27 cellular contexts compared by ENCODE assay signal in genomic region chr19:28785961-28786360, GRCh38.
"Had no signal": no experiment of that assay in that cellular context is flagged by ENCODE, and none has a peak within 500 bp of the region (broad histone marks: within the 10 kb centered on the region; RNA-seq: fewer than 3 reads in every experiment).

No MANE protein-coding gene starts in this region.

- H3K9me3 ChIP-seq: right lobe of liver had no signal

- DNase-seq: activated CD4-positive, alpha-beta memory T cell treated with anti-CD3 and anti-CD28 coated beads for 36 hours; activated CD4-positive, alpha-beta T cell treated with anti-CD3 and anti-CD28 coated beads, Interleukin-2, amount 10 ng/mL, durations not matched to agents 24 days and 14 days; activated CD8-positive, alpha-beta memory T cell treated with anti-CD3 and anti-CD28 coated beads, Interleukin-2, amount 50 U/mL, for 4 hours; activated gamma-delta T cell; activated naive CD4-positive, alpha-beta T cell treated with anti-CD3 and anti-CD28 coated beads, Interleukin-2, amount 10 ng/mL, durations not matched to agents 7 days and 5 days; activated naive CD8-positive, alpha-beta T cell treated with anti-CD3 and anti-CD28 coated beads, Interleukin-2, amount 10 ng/mL, durations not matched to agents 7 days and 5 days; activated T-cell treated with anti-CD3 and anti-CD28 coated beads, Interleukin-2, amount 50 U/mL, for 1 hour; brain microvascular endothelial cell; foreskin fibroblast; head of caudate nucleus; hippocampal formation; left cardiac atrium; mammary epithelial cell; naive B cell; ovary; right lobe of liver; stimulated activated CD4-positive, alpha-beta T cell treated with anti-CD3 and anti-CD28 coated beads, Interleukin-4, amount 100 ng/mL, for 1 hour; stimulated activated naive CD8-positive, alpha-beta T cell treated with anti-CD3 and anti-CD28 coated beads, Interleukin-15, Interleukin-2, amounts not matched to agents 100 U/mL and 50 U/mL, for 24 hours; trophoblast cell; uterus had no signal

- H3K4me1 Mint-ChIP-seq: activated CD4-positive, alpha-beta T cell treated with anti-CD3 and anti-CD28 coated beads, Interleukin-2, amount 10 ng/mL, durations not matched to agents 24 days and 14 days; activated naive CD4-positive, alpha-beta T cell treated with anti-CD3 and anti-CD28 coated beads, Interleukin-2, amount 10 ng/mL, durations not matched to agents 7 days and 5 days; activated naive CD8-positive, alpha-beta T cell treated with anti-CD3 and anti-CD28 coated beads, Interleukin-2, amount 10 ng/mL, durations not matched to agents 7 days and 5 days; mesothelial cell of epicardium; naive B cell had no signal

- H3K27ac ChIP-seq: brain microvascular endothelial cell, coronary artery, ovary, right lobe of liver, thoracic aorta, uterus, VCaP had no signal

- H3K4me3 Mint-ChIP-seq: activated CD4-positive, alpha-beta memory T cell treated with anti-CD3 and anti-CD28 coated beads for 36 hours; activated CD4-positive, alpha-beta T cell treated with anti-CD3 and anti-CD28 coated beads, Interleukin-2, amount 10 ng/mL, durations not matched to agents 24 days and 14 days; activated naive CD4-positive, alpha-beta T cell treated with anti-CD3 and anti-CD28 coated beads, Interleukin-2, amount 10 ng/mL, durations not matched to agents 7 days and 5 days; activated naive CD8-positive, alpha-beta T cell treated with anti-CD3 and anti-CD28 coated beads, Interleukin-2, amount 10 ng/mL, durations not matched to agents 7 days and 5 days; mesothelial cell of epicardium had no signal

- H3K4me3 ChIP-seq: coronary artery, ovary, right lobe of liver, thoracic aorta, uterus had no signal

- H3K27ac Mint-ChIP-seq: activated CD4-positive, alpha-beta memory T cell treated with anti-CD3 and anti-CD28 coated beads for 36 hours; activated CD4-positive, alpha-beta T cell treated with anti-CD3 and anti-CD28 coated beads, Interleukin-2, amount 10 ng/mL, durations not matched to agents 24 days and 14 days; activated naive CD4-positive, alpha-beta T cell treated with anti-CD3 and anti-CD28 coated beads, Interleukin-2, amount 10 ng/mL, durations not matched to agents 7 days and 5 days; activated naive CD8-positive, alpha-beta T cell treated with anti-CD3 and anti-CD28 coated beads, Interleukin-2, amount 10 ng/mL, durations not matched to agents 7 days and 5 days; mesothelial cell of epicardium; naive B cell; progenitor cell of endocrine pancreas had no signal

- ATAC-seq: activated CD4-positive, CD25-positive, alpha-beta regulatory T cell treated with anti-CD3 and anti-CD28 coated beads, Interleukin-2, amount 50 U/mL, for 24 hours; esophagus mucosa; left cardiac atrium; right lobe of liver; stimulated activated naive CD8-positive, alpha-beta T cell treated with anti-CD3 and anti-CD28 coated beads, Interleukin-15, Interleukin-2, amounts not matched to agents 100 U/mL and 50 U/mL, for 24 hours had no signal

- H3K36me3 ChIP-seq: brain microvascular endothelial cell, ovary, right lobe of liver, thoracic aorta, uterus had no signal

- H3K36me3 Mint-ChIP-seq: activated CD4-positive, alpha-beta memory T cell treated with anti-CD3 and anti-CD28 coated beads for 36 hours; activated naive CD4-positive, alpha-beta T cell treated with anti-CD3 and anti-CD28 coated beads, Interleukin-2, amount 10 ng/mL, durations not matched to agents 7 days and 5 days; activated naive CD8-positive, alpha-beta T cell treated with anti-CD3 and anti-CD28 coated beads, Interleukin-2, amount 10 ng/mL, durations not matched to agents 7 days and 5 days; mesothelial cell of epicardium had no signal

- H3K4me1 ChIP-seq: right lobe of liver, uterus had no signal

- H3K27me3 ChIP-seq: brain microvascular endothelial cell, ovary, right lobe of liver, uterus had no signal

- H3K27me3 Mint-ChIP-seq: activated CD4-positive, alpha-beta memory T cell treated with anti-CD3 and anti-CD28 coated beads for 36 hours; activated CD4-positive, alpha-beta T cell treated with anti-CD3 and anti-CD28 coated beads, Interleukin-2, amount 10 ng/mL, durations not matched to agents 24 days and 14 days; activated naive CD4-positive, alpha-beta T cell treated with anti-CD3 and anti-CD28 coated beads, Interleukin-2, amount 10 ng/mL, durations not matched to agents 7 days and 5 days; activated naive CD8-positive, alpha-beta T cell treated with anti-CD3 and anti-CD28 coated beads, Interleukin-2, amount 10 ng/mL, durations not matched to agents 7 days and 5 days had no signal
